ENCODE assay signal across 8 cellular contexts in the genomic region with DNA sequence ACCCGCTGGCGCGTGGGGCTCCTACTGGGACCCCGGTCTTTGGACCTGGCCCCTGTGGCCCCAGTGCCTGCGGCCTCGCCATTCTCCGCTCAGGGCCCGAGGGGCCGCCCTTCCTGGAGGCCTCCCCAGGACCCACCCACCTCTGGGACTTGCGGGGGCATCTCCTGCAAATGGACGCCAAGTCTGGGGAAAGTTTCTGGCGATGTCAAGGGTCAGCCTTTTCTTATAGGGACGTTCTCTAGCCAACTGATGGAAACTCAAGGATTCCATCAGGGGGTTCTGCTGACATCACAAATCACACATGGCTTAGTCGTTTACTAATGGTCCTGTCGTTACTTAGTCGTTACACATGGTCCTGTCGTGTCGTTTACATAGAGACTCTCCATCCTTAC. TPM values are rescaled to one million over a fixed set of nuclear protein-coding genes. Genes with fewer than 3 reads are reported as not detected.
DNase-seq lines count a peak whose midpoint lies in the region; ATAC-seq and TF ChIP-seq lines count a peak whose summit lies in the region.

No MANE protein-coding gene starts in this region.

- H3F3A ChIP-seq in GM23338 (replicated peaks; ENCODE audit: low read depth) = no peaks in the 10 kb centered on the region

- peak; percentile 49; the same call in 1 of the 3 replicates for ATAC-seq in GM23338
- no peak for ATAC-seq in GM18907 (IDR thresholded peaks at IDR 0.05; ENCODE audit: unreplicated experiment)
- ATAC-seq in HG02938 (IDR thresholded peaks at IDR 0.05; ENCODE audit: unreplicated experiment) = no peak

- H3K9me2 ChIP-seq in GM23338 (ENCODE audit: insufficient read depth) (no peaks in the 10 kb centered on the region), hepatocyte (replicated peaks; ENCODE audit: insufficient read depth) (no peaks in the 10 kb centered on the region)

- H3K36me3 Mint-ChIP-seq in GM23338 (ENCODE audit: low read depth) = no peaks in the 10 kb centered on the region; the same call in 2 of the 3 replicates

- H3K36me3 ChIP-seq in GM23338 (ENCODE audit: insufficient read depth) (no peaks in the 10 kb centered on the region), hepatocyte (replicated peaks; ENCODE audit: insufficient read depth, low read depth) (no peaks in the 10 kb centered on the region), sigmoid colon (no peaks in the 10 kb centered on the region)

- intact Hi-C loops in sigmoid colon (cut with DNase I) = no loop called here

- H3K4me1 Mint-ChIP-seq in GM23338 = peaks cover 5% of the 10 kb centered on the region; the same call in 1 of the 3 replicates

- H3K27me3 ChIP-seq in GM23338 (ENCODE audit: insufficient read depth) (peaks cover 20% of the 10 kb centered on the region), hepatocyte (no peaks in the 10 kb centered on the region), sigmoid colon (peaks cover 6 to 23% (median 14%) of the 10 kb centered on the region in 3 donors)

- peaks cover 10% of the 10 kb centered on the region for H3K27me3 Mint-ChIP-seq in GM23338 (ENCODE audit: insufficient read depth, low read depth, poor library complexity)

- H3K9me3 ChIP-seq in hepatocyte (ENCODE audit: low read depth) (no peaks in the 10 kb centered on the region), sigmoid colon (no peaks in the 10 kb centered on the region)

- H3K4me3 ChIP-seq in GM23338 (peak overlapping the region; percentile 80), hepatocyte (peak overlapping the region; percentile 54), sigmoid colon (peak overlapping the region in 3 of 4 donors; percentile 40 to 51 (median 47))

- H3K4me2 ChIP-seq in GM23338 (peak overlapping the region; percentile 93), hepatocyte (peak overlapping the region; percentile 91)

- H3K27ac ChIP-seq in GM23338 (ENCODE audit: low read depth) (no peak overlapping the region), VCaP (peak overlapping the region; percentile 54; the same call in 1 of the 2 replicates), hepatocyte (no peak overlapping the region), sigmoid colon (no peak overlapping the region)

- TF ChIP-seq CTCF in GM23338 (conservative IDR thresholded peaks at IDR 0.05; ENCODE audit: low read depth in 2 of 2) (no peak), VCaP (conservative IDR thresholded peaks at IDR 0.05) (no peak), hepatocyte (IDR thresholded peaks at IDR 0.05; ENCODE audit: poor library complexity) (no peak), sigmoid colon (IDR thresholded peaks at IDR 0.05) (no peak)

- WGBS in hepatocyte (ENCODE audit: low lambda C conversion rate, missing lambda C conversion rate) = 32% methylated on average over 14 of the region's 18 CpGs
- 31 to 37% methylated on average over 18 of the region's 18 CpGs for WGBS in sigmoid colon, 2 donors

- no peaks in the 10 kb centered on the region for H4K20me1 ChIP-seq in GM23338 (replicated peaks; ENCODE audit: insufficient read depth)
- H4K20me1 ChIP-seq in hepatocyte (ENCODE audit: insufficient read depth, poor library complexity, severe bottlenecking) = no peaks in the 10 kb centered on the region

- H3K4me1 ChIP-seq in GM23338 (ENCODE audit: insufficient read depth) (no peaks in the 10 kb centered on the region), hepatocyte (ENCODE audit: insufficient read depth) (no peaks in the 10 kb centered on the region), sigmoid colon (peaks cover 0 to 11% (median 3%) of the 10 kb centered on the region in 4 donors)

- TF ChIP-seq POLR2A in sigmoid colon (IDR thresholded peaks at IDR 0.05) = no peak

- H3K79me2 ChIP-seq in GM23338 (replicated peaks; ENCODE audit: insufficient read depth) (no peaks in the 10 kb centered on the region), hepatocyte (no peaks in the 10 kb centered on the region)

- TF ChIP-seq EP300 in sigmoid colon (IDR thresholded peaks at IDR 0.05) = no peak

- DNase-seq in GM23338 (ENCODE audit: low spot score) (peak; percentile 12), hepatocyte (ENCODE audit: low spot score) (no peak), sigmoid colon (no peak), NCI-H510A treated with DMSO at 0.1 percent for 48 hours (lab: John Stamatoyannopoulos, UW) (no peak), NCI-H1092 (lab: John Stamatoyannopoulos, UW) (no peak)

- H3K27ac Mint-ChIP-seq in GM23338 = no peak overlapping the region

- peak overlapping the region; percentile 97 for H2AFZ ChIP-seq in GM23338
- peak overlapping the region; percentile 76 for H2AFZ ChIP-seq in hepatocyte

- no peaks in the 10 kb centered on the region; the same call in 2 of the 3 replicates for H3K9me3 Mint-ChIP-seq in GM23338

- peak overlapping the region; percentile 73 for H3K4me3 Mint-ChIP-seq in GM23338

TF ChIP-seq in GM23338, 12 proteins besides CTCF, POLR2A, EP300 and RAD21 (continues in another document):
- TF ChIP-seq NANOG (IDR thresholded peaks at IDR 0.05; ENCODE audit: borderline replicate concordance) = no peak
- TF ChIP-seq EZH2phosphoT487 (IDR thresholded peaks at IDR 0.05; ENCODE audit: unreplicated experiment) = no peak
- TF ChIP-seq STAT1 (IDR thresholded peaks at IDR 0.05; ENCODE audit: unreplicated experiment) = no peak
- TF ChIP-seq, protein P1, sequence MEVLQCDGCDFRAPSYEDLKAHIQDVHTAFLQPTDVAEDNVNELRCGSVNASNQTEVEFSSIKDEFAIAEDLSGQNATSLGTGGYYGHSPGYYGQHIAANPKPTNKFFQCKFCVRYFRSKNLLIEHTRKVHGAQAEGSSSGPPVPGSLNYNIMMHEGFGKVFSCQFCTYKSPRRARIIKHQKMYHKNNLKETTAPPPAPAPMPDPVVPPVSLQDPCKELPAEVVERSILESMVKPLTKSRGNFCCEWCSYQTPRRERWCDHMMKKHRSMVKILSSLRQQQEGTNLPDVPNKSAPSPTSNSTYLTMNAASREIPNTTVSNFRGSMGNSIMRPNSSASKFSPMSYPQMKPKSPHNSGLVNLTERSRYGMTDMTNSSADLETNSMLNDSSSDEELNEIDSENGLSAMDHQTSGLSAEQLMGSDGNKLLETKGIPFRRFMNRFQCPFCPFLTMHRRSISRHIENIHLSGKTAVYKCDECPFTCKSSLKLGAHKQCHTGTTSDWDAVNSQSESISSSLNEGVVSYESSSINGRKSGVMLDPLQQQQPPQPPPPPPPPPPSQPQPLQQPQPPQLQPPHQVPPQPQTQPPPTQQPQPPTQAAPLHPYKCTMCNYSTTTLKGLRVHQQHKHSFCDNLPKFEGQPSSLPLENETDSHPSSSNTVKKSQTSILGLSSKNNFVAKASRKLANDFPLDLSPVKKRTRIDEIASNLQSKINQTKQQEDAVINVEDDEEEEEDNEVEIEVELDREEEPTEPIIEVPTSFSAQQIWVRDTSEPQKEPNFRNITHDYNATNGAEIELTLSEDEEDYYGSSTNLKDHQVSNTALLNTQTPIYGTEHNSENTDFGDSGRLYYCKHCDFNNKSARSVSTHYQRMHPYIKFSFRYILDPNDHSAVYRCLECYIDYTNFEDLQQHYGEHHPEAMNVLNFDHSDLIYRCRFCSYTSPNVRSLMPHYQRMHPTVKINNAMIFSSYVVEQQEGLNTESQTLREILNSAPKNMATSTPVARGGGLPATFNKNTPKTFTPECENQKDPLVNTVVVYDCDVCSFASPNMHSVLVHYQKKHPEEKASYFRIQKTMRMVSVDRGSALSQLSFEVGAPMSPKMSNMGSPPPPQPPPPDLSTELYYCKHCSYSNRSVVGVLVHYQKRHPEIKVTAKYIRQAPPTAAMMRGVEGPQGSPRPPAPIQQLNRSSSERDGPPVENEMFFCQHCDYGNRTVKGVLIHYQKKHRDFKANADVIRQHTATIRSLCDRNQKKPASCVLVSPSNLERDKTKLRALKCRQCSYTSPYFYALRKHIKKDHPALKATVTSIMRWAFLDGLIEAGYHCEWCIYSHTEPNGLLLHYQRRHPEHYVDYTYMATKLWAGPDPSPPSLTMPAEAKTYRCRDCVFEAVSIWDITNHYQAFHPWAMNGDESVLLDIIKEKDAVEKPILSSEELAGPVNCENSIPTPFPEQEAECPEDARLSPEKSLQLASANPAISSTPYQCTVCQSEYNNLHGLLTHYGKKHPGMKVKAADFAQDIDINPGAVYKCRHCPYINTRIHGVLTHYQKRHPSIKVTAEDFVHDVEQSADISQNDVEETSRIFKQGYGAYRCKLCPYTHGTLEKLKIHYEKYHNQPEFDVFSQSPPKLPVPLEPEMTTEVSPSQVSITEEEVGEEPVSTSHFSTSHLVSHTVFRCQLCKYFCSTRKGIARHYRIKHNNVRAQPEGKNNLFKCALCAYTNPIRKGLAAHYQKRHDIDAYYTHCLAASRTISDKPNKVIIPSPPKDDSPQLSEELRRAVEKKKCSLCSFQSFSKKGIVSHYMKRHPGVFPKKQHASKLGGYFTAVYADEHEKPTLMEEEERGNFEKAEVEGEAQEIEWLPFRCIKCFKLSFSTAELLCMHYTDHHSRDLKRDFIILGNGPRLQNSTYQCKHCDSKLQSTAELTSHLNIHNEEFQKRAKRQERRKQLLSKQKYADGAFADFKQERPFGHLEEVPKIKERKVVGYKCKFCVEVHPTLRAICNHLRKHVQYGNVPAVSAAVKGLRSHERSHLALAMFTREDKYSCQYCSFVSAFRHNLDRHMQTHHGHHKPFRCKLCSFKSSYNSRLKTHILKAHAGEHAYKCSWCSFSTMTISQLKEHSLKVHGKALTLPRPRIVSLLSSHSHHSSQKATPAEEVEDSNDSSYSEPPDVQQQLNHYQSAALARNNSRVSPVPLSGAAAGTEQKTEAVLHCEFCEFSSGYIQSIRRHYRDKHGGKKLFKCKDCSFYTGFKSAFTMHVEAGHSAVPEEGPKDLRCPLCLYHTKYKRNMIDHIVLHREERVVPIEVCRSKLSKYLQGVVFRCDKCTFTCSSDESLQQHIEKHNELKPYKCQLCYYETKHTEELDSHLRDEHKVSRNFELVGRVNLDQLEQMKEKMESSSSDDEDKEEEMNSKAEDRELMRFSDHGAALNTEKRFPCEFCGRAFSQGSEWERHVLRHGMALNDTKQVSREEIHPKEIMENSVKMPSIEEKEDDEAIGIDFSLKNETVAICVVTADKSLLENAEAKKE (CRISPR knock-in tag; IDR thresholded peaks at IDR 0.05) = no peak
- no peak for TF ChIP-seq CREB1 (CRISPR knock-in tag; IDR thresholded peaks at IDR 0.05; ENCODE audit: low read depth)
- TF ChIP-seq ZNF331 (CRISPR knock-in tag; IDR thresholded peaks at IDR 0.05; ENCODE audit: low read depth) = no peak
- TF ChIP-seq EZH2 (IDR thresholded peaks at IDR 0.05; ENCODE audit: low read depth, unreplicated experiment) = no peak
- TF ChIP-seq POLR2AphosphoS5 (IDR thresholded peaks at IDR 0.05; ENCODE audit: low read depth) = no peak
- TF ChIP-seq ZNF114 (CRISPR knock-in tag; IDR thresholded peaks at IDR 0.05) = no peak

RNA-seq across cellular contexts. Expression of a gene that starts 57.7 kb away (rescaled TPM):
- total RNA-seq in GM23338 (2014; rRNA removed; shearing (Covaris generic)) = 13.2 and 24.8 TPM in 2 replicates
- polyA plus RNA-seq in GM23338 (2016; fragmentation: Nextera tagmentation; extraction: Ambion mirVana) (4.6 and 4.8 TPM in 2 replicates), hepatocyte (18.4 and 21.2 TPM in 2 replicates), sigmoid colon (1 to 10 TPM; 3.3 to 6.0 (median 4.9) TPM)
- total RNA-seq in hepatocyte (34.1 and 40.8 TPM in 2 replicates), sigmoid colon (10 to 100 TPM in 3 of 4 donors, 1 to 10 TPM in 1; 8.6 to 25.5 (median 14.3) TPM)
